ENCODE assay signal across 25 cellular contexts in genomic region chr11:28400236-28401100, GRCh38.
DNase-seq lines count a peak whose midpoint lies in the region; ATAC-seq, FAIRE-seq and TF ChIP-seq lines count a peak whose summit lies in the region.
"Had no signal": no experiment of that assay in that cellular context is flagged by ENCODE, and none has a peak within 500 bp of the region (broad histone marks: within the 10 kb centered on the region; RNA-seq: fewer than 3 reads in every experiment).

No MANE protein-coding gene starts in this region.

- no peak for FAIRE-seq in A549 (lab: Jason Lieb, UNC)
- FAIRE-seq: GM12892 had no signal

- H3K4me1 Mint-ChIP-seq in HFFc6 (ENCODE audit: low read depth): peaks cover 15% of the 10 kb centered on the region
- no peaks in the 10 kb centered on the region for H3K4me1 Mint-ChIP-seq in stimulated activated effector memory CD8-positive, alpha-beta T cell treated with anti-CD3 and anti-CD28 coated beads, Interleukin-12 subunit alpha, Interleukin-12 subunit beta, amount 100 ng/mL, for 72 hours
- H3K4me1 Mint-ChIP-seq: GM23338; immature natural killer cell; naive thymus-derived CD8-positive, alpha-beta T cell had no signal

- H3K9me3 Mint-ChIP-seq in HFFc6: peaks cover 9% of the 10 kb centered on the region; the same call in 1 of the 2 replicates
- no peaks in the 10 kb centered on the region for H3K9me3 Mint-ChIP-seq in stimulated activated effector memory CD8-positive, alpha-beta T cell treated with anti-CD3 and anti-CD28 coated beads, Interleukin-12 subunit alpha, Interleukin-12 subunit beta, amount 100 ng/mL, for 72 hours
- H3K9me3 Mint-ChIP-seq: GM23338, type B pancreatic cell had no signal

- H3K4me3 ChIP-seq in A549 (no peak overlapping the region), astrocyte of the spinal cord (ENCODE audit: low read depth, low read length) (no peak overlapping the region)
- H3K4me3 ChIP-seq: ascending aorta, dorsolateral prefrontal cortex, GM23338, lung had no signal

- no peaks in the 10 kb centered on the region; the same call in 1 of the 2 replicates for H3K27me3 Mint-ChIP-seq in HFFc6 (ENCODE audit: insufficient read depth)
- H3K27me3 Mint-ChIP-seq: naive thymus-derived CD8-positive, alpha-beta T cell; type B pancreatic cell had no signal

- WGBS in A549 (ENCODE audit: missing lambda C conversion rate): 88% methylated on average over 6 of the region's 6 CpGs

- no peak overlapping the region for H3K4me3 Mint-ChIP-seq in HFFc6
- H3K4me3 Mint-ChIP-seq in stimulated activated effector memory CD8-positive, alpha-beta T cell treated with anti-CD3 and anti-CD28 coated beads, Interleukin-12 subunit alpha, Interleukin-12 subunit beta, amount 100 ng/mL, for 72 hours: no peak overlapping the region
- H3K4me3 Mint-ChIP-seq: GM23338; immature natural killer cell; naive thymus-derived CD8-positive, alpha-beta T cell; type B pancreatic cell had no signal

- DNase-seq in A549 (ENCODE audit: low read depth in 1 of 2, low spot score in 1 of 2): peak in 1 of 2 experiments; percentile 4
- peak; percentile 7 for DNase-seq in HFFc6
- peak; percentile 34 for DNase-seq in astrocyte of the spinal cord (ENCODE audit: low read depth, low spot score)
- peak; percentile 21 for DNase-seq in left kidney (ENCODE audit: low read depth, low spot score)
- no peak for DNase-seq in HT-29 (ENCODE audit: low spot score)
- DNase-seq in stimulated activated effector memory CD8-positive, alpha-beta T cell treated with anti-CD3 and anti-CD28 coated beads, Interleukin-12 subunit alpha, Interleukin-12 subunit beta, amount 100 ng/mL, for 72 hours (ENCODE audit: low spot score in 2 of 2): no peak
- DNase-seq: ACHN; activated CD4-positive, alpha-beta T cell treated with anti-CD3 and anti-CD28 coated beads, Interleukin-2, amount 50 U/mL, for 4 hours; activated naive CD4-positive, alpha-beta T cell treated with Interleukin-2 at 50 U/mL for 16 hours; dorsolateral prefrontal cortex; head of caudate nucleus; immature natural killer cell; KG1; naive thymus-derived CD8-positive, alpha-beta T cell; NCI-H1105; NCI-H774; RPMI8226; stimulated activated naive CD4-positive, alpha-beta T cell treated with Interleukin-2 at 50 U/mL for 16 hours had no signal

- no peak overlapping the region for H3K27ac Mint-ChIP-seq in HFFc6
- no peak overlapping the region for H3K27ac Mint-ChIP-seq in stimulated activated effector memory CD8-positive, alpha-beta T cell treated with anti-CD3 and anti-CD28 coated beads, Interleukin-12 subunit alpha, Interleukin-12 subunit beta, amount 100 ng/mL, for 72 hours
- H3K27ac Mint-ChIP-seq: GM23338; immature natural killer cell; naive thymus-derived CD8-positive, alpha-beta T cell; type B pancreatic cell had no signal

- in situ Hi-C loops in astrocyte of the spinal cord (cut with HindIII; ENCODE audit: low sequenced_read_pairs): no loop called here

- H3K4me2 ChIP-seq in A549: peak overlapping the region; percentile 21; the same call in 1 of the 3 replicates
- H3K4me2 ChIP-seq: GM23338 had no signal

- CTCF ChIA-PET in A549 (lab: Yijun Ruan, JAX): interaction anchor here (0.7 kb wide), 1 partner anchor 51 kb away, joined by 3 read pairs; no protein-coding TSS in a partner anchor

- H3K9me3 ChIP-seq in A549: no peaks in the 10 kb centered on the region
- H3K9me3 ChIP-seq: ascending aorta had no signal

- TF ChIP-seq POLR2A in A549 (IDR thresholded peaks at IDR 0.05; ENCODE audit: low read length): no peak

- H3K36me3 Mint-ChIP-seq in HFFc6 (ENCODE audit: low read depth): peaks cover 12% of the 10 kb centered on the region
- H3K36me3 Mint-ChIP-seq in stimulated activated effector memory CD8-positive, alpha-beta T cell treated with anti-CD3 and anti-CD28 coated beads, Interleukin-12 subunit alpha, Interleukin-12 subunit beta, amount 100 ng/mL, for 72 hours: no peaks in the 10 kb centered on the region
- H3K36me3 Mint-ChIP-seq: naive thymus-derived CD8-positive, alpha-beta T cell; type B pancreatic cell had no signal

- no peak for TF ChIP-seq RAD21 in A549 (conservative IDR thresholded peaks at IDR 0.05 in 1 of 2, IDR thresholded peaks at IDR 0.05 in 1 of 2)

- ATAC-seq in A549 (no peak), GM19467 (IDR thresholded peaks at IDR 0.05; ENCODE audit: unreplicated experiment) (no peak), GM21576 (IDR thresholded peaks at IDR 0.05; ENCODE audit: unreplicated experiment) (no peak)
- ATAC-seq in stimulated activated effector memory CD8-positive, alpha-beta T cell treated with anti-CD3 and anti-CD28 coated beads, Interleukin-12 subunit alpha, Interleukin-12 subunit beta, amount 100 ng/mL, for 72 hours: no peak
- ATAC-seq: GM23338; naive thymus-derived CD8-positive, alpha-beta T cell had no signal

- TF ChIP-seq EP300 in A549 (IDR thresholded peaks at IDR 0.05): no peak

- no peak for TF ChIP-seq CTCF in A549 (IDR thresholded peaks at IDR 0.05)
- no peak for TF ChIP-seq CTCF in HFFc6 (IDR thresholded peaks at IDR 0.05)
- TF ChIP-seq CTCF in astrocyte of the spinal cord (IDR thresholded peaks at IDR 0.05; ENCODE audit: low read depth, low read length): no peak

- peaks cover 5% of the 10 kb centered on the region; the same call in 1 of the 3 replicates for H3K4me1 ChIP-seq in A549
- H3K4me1 ChIP-seq: ascending aorta had no signal

- POLR2A ChIA-PET in A549 (lab: Yijun Ruan, JAX): no interaction called here

- no peak overlapping the region for H3K27ac ChIP-seq in A549
- H3K27ac ChIP-seq: ascending aorta, dorsolateral prefrontal cortex had no signal

TF ChIP-seq in A549, 52 proteins besides CTCF, POLR2A, EP300 and RAD21:
- TF ChIP-seq RFX5 (IDR thresholded peaks at IDR 0.05) (no peak), SREBF2 (IDR thresholded peaks at IDR 0.05) (no peak), RCOR1 (IDR thresholded peaks at IDR 0.05; ENCODE audit: low read depth, low read length) (no peak), ZNF302 (CRISPR knock-in tag; IDR thresholded peaks at IDR 0.05) (no peak)

Comparison
In these comparisons a context has a peak if more than half of its experiments do, and no peak if none do; other contexts are left out.
1. DNase-seq: peak in HFFc6 (single experiment), astrocyte of the spinal cord (single experiment) and left kidney (single experiment); none in HT-29 (single experiment) and stimulated activated effector memory CD8-positive, alpha-beta T cell treated with anti-CD3 and anti-CD28 coated beads, Interleukin-12 subunit alpha, Interleukin-12 subunit beta, amount 100 ng/mL, for 72 hours (0 of 2).